Comparison of ENCODE assay signal across 11 cellular contexts in the genomic region with DNA sequence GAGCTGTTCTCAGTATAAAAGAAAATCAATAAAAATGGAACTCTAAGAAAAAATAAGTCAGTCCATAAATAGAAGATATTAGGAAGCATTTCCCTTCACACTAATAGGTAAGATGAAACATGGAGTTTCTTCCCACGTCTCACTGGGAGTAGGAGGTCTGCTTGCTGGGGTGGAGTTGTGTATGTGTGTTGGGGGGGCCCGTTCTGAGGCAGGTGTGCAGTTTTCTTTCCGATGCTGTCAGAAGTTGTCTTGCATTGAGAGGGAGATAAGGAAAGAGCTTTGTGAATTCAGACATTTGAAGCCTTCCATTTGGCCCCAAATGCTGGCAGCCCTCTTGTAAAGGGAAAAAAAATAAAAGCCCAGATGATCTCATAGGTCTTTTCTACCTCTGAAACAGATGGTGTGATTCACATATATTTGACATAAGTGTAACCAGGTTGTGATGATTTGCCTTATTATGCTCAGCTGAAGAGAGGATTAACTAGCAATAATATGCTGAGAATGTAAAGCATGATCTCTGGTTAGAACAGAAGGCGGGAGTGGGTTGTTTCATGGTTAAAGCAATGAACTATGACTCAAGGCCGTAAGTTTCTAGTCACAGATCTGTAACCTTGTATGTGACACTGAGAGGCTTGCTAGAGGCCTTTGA. TPM values are rescaled to one million over a fixed set of nuclear protein-coding genes. Genes with fewer than 3 reads are reported as not detected.
DNase-seq lines count a peak whose midpoint lies in the region; ATAC-seq and TF ChIP-seq lines count a peak whose summit lies in the region.
"Had no signal": no experiment of that assay in that cellular context is flagged by ENCODE, and none has a peak within 500 bp of the region (broad histone marks: within the 10 kb centered on the region; RNA-seq: fewer than 3 reads in every experiment).

No MANE protein-coding gene starts in this region.

- H3K27me3 ChIP-seq in esophagus muscularis mucosa, result peaks cover 0 to 6% (median 0%) of the 10 kb centered on the region in 4 donors
- H3K27me3 ChIP-seq: cardiac muscle cell, pancreas had no signal

- peaks cover 93% of the 10 kb centered on the region for H3K36me3 Mint-ChIP-seq in activated CD4-positive, alpha-beta T cell treated with anti-CD3 and anti-CD28 coated beads, Interleukin-2, amount 10 ng/mL, durations not matched to agents 7 days and 5 days (ENCODE audit: low read depth)
- peaks cover 100% of the 10 kb centered on the region for H3K36me3 Mint-ChIP-seq in stimulated activated effector memory CD8-positive, alpha-beta T cell treated with anti-CD3 and anti-CD28 coated beads, Interleukin-12 subunit alpha, Interleukin-12 subunit beta, amount 100 ng/mL, for 72 hours

- H3K4me3 Mint-ChIP-seq in activated CD4-positive, alpha-beta T cell treated with anti-CD3 and anti-CD28 coated beads, Interleukin-2, amount 10 ng/mL, durations not matched to agents 7 days and 5 days, result peak overlapping the region; percentile 18
- peak overlapping the region; percentile 92 for H3K4me3 Mint-ChIP-seq in stimulated activated effector memory CD8-positive, alpha-beta T cell treated with anti-CD3 and anti-CD28 coated beads, Interleukin-12 subunit alpha, Interleukin-12 subunit beta, amount 100 ng/mL, for 72 hours

- peak overlapping the region; percentile 58 for H3K27ac ChIP-seq in caudate nucleus (ENCODE audit: low read depth, low read length)
- no peak overlapping the region for H3K27ac ChIP-seq in esophagus muscularis mucosa (replicated peaks in 1 of 4)
- H3K27ac ChIP-seq: cardiac muscle cell, pancreas had no signal

- H3K27me3 Mint-ChIP-seq in activated CD4-positive, alpha-beta T cell treated with anti-CD3 and anti-CD28 coated beads, Interleukin-2, amount 10 ng/mL, durations not matched to agents 7 days and 5 days, result no peaks in the 10 kb centered on the region

- H3K4me3 ChIP-seq in esophagus muscularis mucosa, result no peak overlapping the region
- H3K4me3 ChIP-seq: cardiac muscle cell, pancreas had no signal

- no peak for DNase-seq in activated CD4-positive, alpha-beta T cell treated with anti-CD3 and anti-CD28 coated beads, Interleukin-2, amount 10 ng/mL, durations not matched to agents 7 days and 5 days
- no peak for DNase-seq in activated CD4-positive, alpha-beta T cell treated with anti-CD3 and anti-CD28 coated beads, Interleukin-2, amount 50 U/mL, for 48 hours
- DNase-seq in M059J (ENCODE audit: low read depth) (peak; percentile 11), caudate nucleus (lab: John Stamatoyannopoulos, UW) (peak in 28 of 61 donors; percentile 3 to 82 (median 22)), left cardiac atrium (no peak), esophagus muscularis mucosa (ENCODE audit: extremely low spot score) (no peak)
- no peak for DNase-seq in stimulated activated effector memory CD8-positive, alpha-beta T cell treated with anti-CD3 and anti-CD28 coated beads, Interleukin-12 subunit alpha, Interleukin-12 subunit beta, amount 100 ng/mL, for 72 hours (ENCODE audit: low spot score in 2 of 2)
- no peak for DNase-seq in activated CD8-positive, alpha-beta memory T cell treated with anti-CD3 and anti-CD28 coated beads, Interleukin-2, amount 50 U/mL, for 4 hours
- DNase-seq: NCI-H1436, pancreas had no signal

- TF ChIP-seq POLR2A in esophagus muscularis mucosa (IDR thresholded peaks at IDR 0.05; ENCODE audit: low read depth), result no peak

- no peaks in the 10 kb centered on the region for H3K9me3 Mint-ChIP-seq in activated CD4-positive, alpha-beta T cell treated with anti-CD3 and anti-CD28 coated beads, Interleukin-2, amount 10 ng/mL, durations not matched to agents 7 days and 5 days
- no peaks in the 10 kb centered on the region for H3K9me3 Mint-ChIP-seq in stimulated activated effector memory CD8-positive, alpha-beta T cell treated with anti-CD3 and anti-CD28 coated beads, Interleukin-12 subunit alpha, Interleukin-12 subunit beta, amount 100 ng/mL, for 72 hours

- no peaks in the 10 kb centered on the region for H3K36me3 ChIP-seq in esophagus muscularis mucosa
- H3K36me3 ChIP-seq: cardiac muscle cell, pancreas had no signal

- 73% methylated on average over 5 of the region's 5 CpGs for WGBS in esophagus muscularis mucosa

- no peak for TF ChIP-seq EP300 in esophagus muscularis mucosa (IDR thresholded peaks at IDR 0.05)

- no peaks in the 10 kb centered on the region for H3K9me3 ChIP-seq in esophagus muscularis mucosa
- H3K9me3 ChIP-seq: pancreas had no signal

- peaks cover 94% of the 10 kb centered on the region for H3K4me1 Mint-ChIP-seq in activated CD4-positive, alpha-beta T cell treated with anti-CD3 and anti-CD28 coated beads, Interleukin-2, amount 10 ng/mL, durations not matched to agents 7 days and 5 days
- peaks cover 96% of the 10 kb centered on the region for H3K4me1 Mint-ChIP-seq in stimulated activated effector memory CD8-positive, alpha-beta T cell treated with anti-CD3 and anti-CD28 coated beads, Interleukin-12 subunit alpha, Interleukin-12 subunit beta, amount 100 ng/mL, for 72 hours

- no peaks in the 10 kb centered on the region for H3K4me1 ChIP-seq in esophagus muscularis mucosa

- POLR2A ChIA-PET in activated CD4-positive, alpha-beta T cell treated with anti-CD3 and anti-CD28 coated beads, Interleukin-2, amount 10 ng/mL, durations not matched to agents 7 days and 5 days (lab: Charles Lee), result no interaction called here

- CTCF ChIA-PET in activated CD4-positive, alpha-beta T cell treated with anti-CD3 and anti-CD28 coated beads, Interleukin-2, amount 10 ng/mL, durations not matched to agents 7 days and 5 days (lab: Charles Lee), result interaction anchor here (5.2 kb wide), 1 partner anchor 9 kb away, joined by 37 read pairs; a partner anchor contains a TSS

- H3K27ac Mint-ChIP-seq in activated CD4-positive, alpha-beta T cell treated with anti-CD3 and anti-CD28 coated beads, Interleukin-2, amount 10 ng/mL, durations not matched to agents 7 days and 5 days, result peak overlapping the region; percentile 87
- peak overlapping the region; percentile 97 for H3K27ac Mint-ChIP-seq in stimulated activated effector memory CD8-positive, alpha-beta T cell treated with anti-CD3 and anti-CD28 coated beads, Interleukin-12 subunit alpha, Interleukin-12 subunit beta, amount 100 ng/mL, for 72 hours

- intact Hi-C loops in left cardiac atrium (cut with DNase I), result no loop called here
- intact Hi-C loops in esophagus muscularis mucosa (cut with DNase I), result no loop called here

- peak; percentile 87 for ATAC-seq in stimulated activated effector memory CD8-positive, alpha-beta T cell treated with anti-CD3 and anti-CD28 coated beads, Interleukin-12 subunit alpha, Interleukin-12 subunit beta, amount 100 ng/mL, for 72 hours
- no peak for ATAC-seq in left cardiac atrium

- TF ChIP-seq CTCF in esophagus muscularis mucosa (IDR thresholded peaks at IDR 0.05), result no peak

RNA-seq across cellular contexts. Expression of a gene that starts 8.8 kb away (rescaled TPM):
- 100 to 1,000 TPM; 185 to 204 TPM for total RNA-seq in activated CD4-positive, alpha-beta T cell treated with anti-CD3 and anti-CD28 coated beads, Interleukin-2, amount 10 ng/mL, durations not matched to agents 7 days and 5 days
- total RNA-seq in M059J (2014; rRNA removed; shearing (Covaris generic)), result 0.22 and 0.52 TPM in 2 replicates
- 1 to 10 TPM; 1.0 to 1.6 TPM for total RNA-seq in left cardiac atrium
- under 1 TPM; 0.29 to 0.99 (median 0.66) TPM for total RNA-seq in esophagus muscularis mucosa

Comparison
In these comparisons a context has a peak if more than half of its experiments do, and no peak if none do; other contexts are left out.
1. RNA of a gene that starts 8.8 kb away (total RNA-seq): 185 to 204 TPM in activated CD4-positive, alpha-beta T cell treated with anti-CD3 and anti-CD28 coated beads, Interleukin-2, amount 10 ng/mL, durations not matched to agents 7 days and 5 days; 1.0 to 1.6 TPM in left cardiac atrium, 0.29 to 0.99 TPM in esophagus muscularis mucosa and 0.22 to 0.52 TPM in M059J; every median in the first group is over 10 times any median in the second.